ENCODE assay signal across 13 cellular contexts in genomic region chr10:48649349-48649944, GRCh38. TPM values are rescaled to one million over a fixed set of nuclear protein-coding genes. Genes with fewer than 3 reads are reported as not detected.
DNase-seq lines count a peak whose midpoint lies in the region; ATAC-seq lines count a peak whose summit lies in the region.
"Had no signal": no experiment of that assay in that cellular context is flagged by ENCODE, and none has a peak within 500 bp of the region (broad histone marks: within the 10 kb centered on the region; RNA-seq: fewer than 3 reads in every experiment).

No MANE protein-coding gene starts in this region.

- peaks cover 5% of the 10 kb centered on the region for H3K27me3 Mint-ChIP-seq in stimulated activated memory B cell treated with anti-CD40 and anti-IgM and Interleukin-4, amounts not matched to agents 10 μg/mL and 1 μg/mL and 100 μg/mL, for 72 hours

- no peak overlapping the region for H3K4me3 Mint-ChIP-seq in stimulated activated effector memory CD8-positive, alpha-beta T cell treated with anti-CD3 and anti-CD28 coated beads, Interleukin-12 subunit alpha, Interleukin-12 subunit beta, amount 100 ng/mL, for 72 hours
- no peak overlapping the region for H3K4me3 Mint-ChIP-seq in stimulated activated memory B cell treated with anti-CD40 and anti-IgM and Interleukin-4, amounts not matched to agents 10 μg/mL and 1 μg/mL and 100 μg/mL, for 72 hours
- H3K4me3 Mint-ChIP-seq: activated CD4-positive, alpha-beta memory T cell treated with anti-CD3 and anti-CD28 coated beads, Interleukin-2, amount 10 ng/mL, durations not matched to agents 7 days and 5 days had no signal

- no peak overlapping the region for H3K27ac Mint-ChIP-seq in stimulated activated effector memory CD8-positive, alpha-beta T cell treated with anti-CD3 and anti-CD28 coated beads, Interleukin-12 subunit alpha, Interleukin-12 subunit beta, amount 100 ng/mL, for 72 hours
- no peak overlapping the region for H3K27ac Mint-ChIP-seq in stimulated activated memory B cell treated with anti-CD40 and anti-IgM and Interleukin-4, amounts not matched to agents 10 μg/mL and 1 μg/mL and 100 μg/mL, for 72 hours
- H3K27ac Mint-ChIP-seq: activated CD4-positive, alpha-beta memory T cell treated with anti-CD3 and anti-CD28 coated beads, Interleukin-2, amount 10 ng/mL, durations not matched to agents 7 days and 5 days had no signal

- no peaks in the 10 kb centered on the region for H3K36me3 Mint-ChIP-seq in stimulated activated effector memory CD8-positive, alpha-beta T cell treated with anti-CD3 and anti-CD28 coated beads, Interleukin-12 subunit alpha, Interleukin-12 subunit beta, amount 100 ng/mL, for 72 hours
- no peaks in the 10 kb centered on the region for H3K36me3 Mint-ChIP-seq in stimulated activated memory B cell treated with anti-CD40 and anti-IgM and Interleukin-4, amounts not matched to agents 10 μg/mL and 1 μg/mL and 100 μg/mL, for 72 hours

- DNase-seq in DMS 273 (lab: John Stamatoyannopoulos, UW; ENCODE audit: unreplicated experiment), result peak; percentile 14
- DNase-seq in DMS 273 treated with DMSO at 0.1 percent for 48 hours (lab: John Stamatoyannopoulos, UW), result no peak
- DNase-seq in RPMI7951 (ENCODE audit: low read depth), result peak; percentile 39
- DNase-seq in fibroblast of peridontal ligament (ENCODE audit: extremely low read depth), result peak; percentile 26
- no peak for DNase-seq in stimulated activated effector memory CD8-positive, alpha-beta T cell treated with anti-CD3 and anti-CD28 coated beads, Interleukin-12 subunit alpha, Interleukin-12 subunit beta, amount 100 ng/mL, for 72 hours (ENCODE audit: low spot score in 2 of 2)
- no peak for DNase-seq in NCI-H128 (lab: John Stamatoyannopoulos, UW; ENCODE audit: unreplicated experiment)
- DNase-seq: activated CD4-positive, alpha-beta memory T cell treated with anti-CD3 and anti-CD28 coated beads, Interleukin-2, amount 10 ng/mL, durations not matched to agents 7 days and 5 days; activated gamma-delta T cell; body of pancreas; DMS153; NCI-H446 treated with DMSO at 0.1 percent for 48 hours had no signal

- ATAC-seq in stimulated activated effector memory CD8-positive, alpha-beta T cell treated with anti-CD3 and anti-CD28 coated beads, Interleukin-12 subunit alpha, Interleukin-12 subunit beta, amount 100 ng/mL, for 72 hours, result peak; percentile 34
- no peak for ATAC-seq in HG02885 (IDR thresholded peaks at IDR 0.05; ENCODE audit: poor library complexity, unreplicated experiment)
- ATAC-seq in stimulated activated memory B cell treated with anti-CD40 and anti-IgM and Interleukin-4, amounts not matched to agents 10 μg/mL and 1 μg/mL and 100 μg/mL, for 72 hours, result no peak
- ATAC-seq: body of pancreas had no signal

- no peaks in the 10 kb centered on the region for H3K9me3 Mint-ChIP-seq in stimulated activated effector memory CD8-positive, alpha-beta T cell treated with anti-CD3 and anti-CD28 coated beads, Interleukin-12 subunit alpha, Interleukin-12 subunit beta, amount 100 ng/mL, for 72 hours
- H3K9me3 Mint-ChIP-seq in stimulated activated memory B cell treated with anti-CD40 and anti-IgM and Interleukin-4, amounts not matched to agents 10 μg/mL and 1 μg/mL and 100 μg/mL, for 72 hours, result no peaks in the 10 kb centered on the region
- H3K9me3 Mint-ChIP-seq: activated CD4-positive, alpha-beta memory T cell treated with anti-CD3 and anti-CD28 coated beads, Interleukin-2, amount 10 ng/mL, durations not matched to agents 7 days and 5 days had no signal

- H3K4me1 Mint-ChIP-seq in stimulated activated effector memory CD8-positive, alpha-beta T cell treated with anti-CD3 and anti-CD28 coated beads, Interleukin-12 subunit alpha, Interleukin-12 subunit beta, amount 100 ng/mL, for 72 hours, result peaks cover 18% of the 10 kb centered on the region
- peaks cover 22% of the 10 kb centered on the region for H3K4me1 Mint-ChIP-seq in stimulated activated memory B cell treated with anti-CD40 and anti-IgM and Interleukin-4, amounts not matched to agents 10 μg/mL and 1 μg/mL and 100 μg/mL, for 72 hours

RNA-seq across cellular contexts. Expression of gene WDFY4, which starts 35.2 kb away (rescaled TPM):
- total RNA-seq in RPMI7951 (2014; rRNA removed; shearing (Covaris generic)), result not detected in 2 replicates

RNA-seq across cellular contexts. Expression of gene ARHGAP22, which starts 44.6 kb away (rescaled TPM):
- 20.7 and 31.0 TPM in 2 replicates for total RNA-seq in RPMI7951 (2014; rRNA removed; shearing (Covaris generic))

Comparison
In these comparisons a context has a peak if more than half of its experiments do, and no peak if none do; other contexts are left out.
1. DNase-seq: peak in DMS 273 (single experiment), RPMI7951 (single experiment) and fibroblast of peridontal ligament (single experiment); none in DMS 273 treated with DMSO at 0.1 percent for 48 hours (single experiment), stimulated activated effector memory CD8-positive, alpha-beta T cell treated with anti-CD3 and anti-CD28 coated beads, Interleukin-12 subunit alpha, Interleukin-12 subunit beta, amount 100 ng/mL, for 72 hours (0 of 2) and NCI-H128 (single experiment).